In the genomic region with DNA sequence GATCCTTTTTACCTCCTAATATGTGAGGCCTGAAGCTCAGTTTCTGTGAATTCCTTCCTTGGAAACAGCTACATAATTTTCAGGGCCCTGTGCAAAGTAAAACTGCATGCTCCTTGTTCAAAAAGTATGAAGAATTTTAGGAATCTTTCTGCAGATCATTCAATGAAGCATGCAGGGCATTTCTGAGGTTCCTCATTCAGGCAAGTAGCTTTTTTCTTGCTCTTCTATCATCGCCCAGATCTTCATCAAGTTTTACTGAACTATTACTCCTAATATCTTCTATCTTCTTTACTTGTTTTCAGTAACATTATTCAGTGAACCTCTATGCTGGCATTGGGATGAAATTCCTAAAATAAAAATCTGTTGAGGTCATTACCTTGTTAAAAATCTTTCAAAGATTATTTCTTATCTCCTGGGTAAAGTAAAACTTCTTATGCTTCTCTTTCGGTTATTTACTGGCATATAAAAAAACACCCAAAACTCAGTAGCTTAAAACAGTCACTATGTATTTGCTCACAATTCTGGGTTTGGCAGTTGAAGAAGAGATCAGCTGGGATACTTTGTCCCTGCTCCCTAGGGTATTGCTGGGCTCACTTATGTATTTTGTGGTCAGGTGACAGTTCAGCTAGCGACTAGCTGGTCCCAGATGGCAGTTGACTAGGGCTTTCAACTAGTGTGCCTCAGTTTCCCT, we compare ENCODE assay signal across 13 cellular contexts. TPM values are rescaled to one million over a fixed set of nuclear protein-coding genes. Genes with fewer than 3 reads are reported as not detected.
DNase-seq lines count a peak whose midpoint lies in the region; ATAC-seq and TF ChIP-seq lines count a peak whose summit lies in the region.
"Had no signal": no experiment of that assay in that cellular context is flagged by ENCODE, and none has a peak within 500 bp of the region (broad histone marks: within the 10 kb centered on the region; RNA-seq: fewer than 3 reads in every experiment).

No MANE protein-coding gene starts in this region.

- H3F3A ChIP-seq in smooth muscle cell (ENCODE audit: low read depth) = peaks cover 3% of the 10 kb centered on the region

- intact Hi-C loops in heart left ventricle (cut with DNase I) (loop anchor here in 5 of 10 donors (10.0 kb wide), 1 partner anchor 481 kb away; a partner anchor contains a TSS), Right ventricle myocardium superior (cut with DNase I) (no loop called here)

- H3K79me2 ChIP-seq in smooth muscle cell (ENCODE audit: low read depth) = no peaks in the 10 kb centered on the region

- TF ChIP-seq POLR2A in heart left ventricle (IDR thresholded peaks at IDR 0.05) = no peak

- no peak overlapping the region for H3K9ac ChIP-seq in smooth muscle cell (ENCODE audit: low read depth)

- peak overlapping the region; percentile 60 for H3K4me2 ChIP-seq in smooth muscle cell

- H3K27me3 ChIP-seq in heart left ventricle = no peaks in the 10 kb centered on the region
- H3K27me3 ChIP-seq in smooth muscle cell (ENCODE audit: low read depth) = no peaks in the 10 kb centered on the region

- DNase-seq in heart left ventricle (no peak), Right ventricle myocardium superior (no peak), NCI-H69 (lab: John Stamatoyannopoulos, UW) (peak; percentile 15), foreskin melanocyte (peak; percentile 26), smooth muscle cell (lab: John Stamatoyannopoulos, UW; ENCODE audit: unreplicated experiment) (no peak), SIG-M5 treated with dmso at 0.1 percent for 504 hours (lab: John Stamatoyannopoulos, UW; ENCODE audit: unreplicated experiment) (no peak), NCI-H524 (lab: John Stamatoyannopoulos, UW) (no peak)
- DNase-seq: activated CD4-positive, alpha-beta T cell treated with anti-CD3 and anti-CD28 coated beads for 36 hours; activated naive CD8-positive, alpha-beta T cell treated with anti-CD3 and anti-CD28 coated beads, Interleukin-2, amount 10 ng/mL, durations not matched to agents 7 days and 5 days; glutamatergic neuron; NCI-H2029 treated with DMSO at 0.1 percent for 48 hours; NCI-H526 had no signal

- H3K9me3 ChIP-seq in heart left ventricle (no peaks in the 10 kb centered on the region), smooth muscle cell (replicated peaks; ENCODE audit: low read depth) (no peaks in the 10 kb centered on the region)

- no peak for ATAC-seq in heart left ventricle
- no peak for ATAC-seq in Right ventricle myocardium superior (ENCODE audit: poor library complexity)
- no peak for ATAC-seq in HG03280 (IDR thresholded peaks at IDR 0.05; ENCODE audit: unreplicated experiment)
- ATAC-seq: activated CD4-positive, alpha-beta T cell treated with anti-CD3 and anti-CD28 coated beads for 36 hours had no signal

- H3K4me1 ChIP-seq in heart left ventricle = peaks cover 0 to 37% (median 12%) of the 10 kb centered on the region in 12 donors
- H3K4me1 ChIP-seq in smooth muscle cell (ENCODE audit: low read depth) = peaks cover 7% of the 10 kb centered on the region

- no peaks in the 10 kb centered on the region for H4K20me1 ChIP-seq in smooth muscle cell (ENCODE audit: low read depth)

- H3K27ac ChIP-seq in heart left ventricle (peak overlapping the region in 7 of 12 donors; percentile 2 to 81 (median 35)), smooth muscle cell (ENCODE audit: low read depth) (peak overlapping the region; percentile 34)

- peak overlapping the region; percentile 71 for H2AFZ ChIP-seq in smooth muscle cell (ENCODE audit: low read depth)

- WGBS in heart left ventricle, 4 donors = 28 to 53% (median 41%) methylated on average over 3 of the region's 3 CpGs
- 66% methylated on average over 3 of the region's 3 CpGs for WGBS in smooth muscle cell (ENCODE audit: low lambda C conversion rate)

- H3K4me3 ChIP-seq in heart left ventricle (no peak overlapping the region), smooth muscle cell (no peak overlapping the region)

- no peak for TF ChIP-seq CTCF in heart left ventricle (IDR thresholded peaks at IDR 0.05)
- TF ChIP-seq CTCF in smooth muscle cell (IDR thresholded peaks at IDR 0.05; ENCODE audit: borderline replicate concordance, insufficient read depth, poor library complexity, severe bottlenecking) = no peak

- no peaks in the 10 kb centered on the region for H3K36me3 ChIP-seq in heart left ventricle
- no peaks in the 10 kb centered on the region for H3K36me3 ChIP-seq in smooth muscle cell (ENCODE audit: low read depth)

RNA-seq across cellular contexts. Expression of a gene that starts 42.6 kb away (rescaled TPM):
- total RNA-seq in heart left ventricle = 10 to 100 TPM; 16.4 to 42.6 (median 31.1) TPM
- polyA plus RNA-seq in heart left ventricle = 10 to 100 TPM in 1 of 2 donors, 1 to 10 TPM in 1; 9.3 to 20.9 TPM
- total RNA-seq in Right ventricle myocardium superior = 25.2 TPM
- total RNA-seq in smooth muscle cell = 44.1 and 48.9 TPM in 2 replicates
- 26.2 and 45.0 TPM in 2 replicates for polyA plus RNA-seq in smooth muscle cell

Comparison
In these comparisons a context has a peak if more than half of its experiments do, and no peak if none do; other contexts are left out.
1. DNase-seq: peak in NCI-H69 (single experiment) and foreskin melanocyte (single experiment); none in heart left ventricle (0 of 5), Right ventricle myocardium superior (single experiment), smooth muscle cell (single experiment), SIG-M5 treated with dmso at 0.1 percent for 504 hours (single experiment) and NCI-H524 (0 of 2).